ENCODE assay signal across 2 cellular contexts in genomic region chr4:13704761-13705160, GRCh38.
TF ChIP-seq lines count a peak whose summit lies in the region.

No MANE protein-coding gene starts in this region.

TF ChIP-seq in liver, 16 proteins besides CTCF, POLR2A, EP300 and RAD21 (continued from another document):
- TF ChIP-seq, protein P1, sequence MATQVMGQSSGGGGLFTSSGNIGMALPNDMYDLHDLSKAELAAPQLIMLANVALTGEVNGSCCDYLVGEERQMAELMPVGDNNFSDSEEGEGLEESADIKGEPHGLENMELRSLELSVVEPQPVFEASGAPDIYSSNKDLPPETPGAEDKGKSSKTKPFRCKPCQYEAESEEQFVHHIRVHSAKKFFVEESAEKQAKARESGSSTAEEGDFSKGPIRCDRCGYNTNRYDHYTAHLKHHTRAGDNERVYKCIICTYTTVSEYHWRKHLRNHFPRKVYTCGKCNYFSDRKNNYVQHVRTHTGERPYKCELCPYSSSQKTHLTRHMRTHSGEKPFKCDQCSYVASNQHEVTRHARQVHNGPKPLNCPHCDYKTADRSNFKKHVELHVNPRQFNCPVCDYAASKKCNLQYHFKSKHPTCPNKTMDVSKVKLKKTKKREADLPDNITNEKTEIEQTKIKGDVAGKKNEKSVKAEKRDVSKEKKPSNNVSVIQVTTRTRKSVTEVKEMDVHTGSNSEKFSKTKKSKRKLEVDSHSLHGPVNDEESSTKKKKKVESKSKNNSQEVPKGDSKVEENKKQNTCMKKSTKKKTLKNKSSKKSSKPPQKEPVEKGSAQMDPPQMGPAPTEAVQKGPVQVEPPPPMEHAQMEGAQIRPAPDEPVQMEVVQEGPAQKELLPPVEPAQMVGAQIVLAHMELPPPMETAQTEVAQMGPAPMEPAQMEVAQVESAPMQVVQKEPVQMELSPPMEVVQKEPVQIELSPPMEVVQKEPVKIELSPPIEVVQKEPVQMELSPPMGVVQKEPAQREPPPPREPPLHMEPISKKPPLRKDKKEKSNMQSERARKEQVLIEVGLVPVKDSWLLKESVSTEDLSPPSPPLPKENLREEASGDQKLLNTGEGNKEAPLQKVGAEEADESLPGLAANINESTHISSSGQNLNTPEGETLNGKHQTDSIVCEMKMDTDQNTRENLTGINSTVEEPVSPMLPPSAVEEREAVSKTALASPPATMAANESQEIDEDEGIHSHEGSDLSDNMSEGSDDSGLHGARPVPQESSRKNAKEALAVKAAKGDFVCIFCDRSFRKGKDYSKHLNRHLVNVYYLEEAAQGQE (IDR thresholded peaks at IDR 0.05) = no peak
- TF ChIP-seq NR2F2 (IDR thresholded peaks at IDR 0.05) (no peak), MAX (IDR thresholded peaks at IDR 0.05) (no peak), SP1 (IDR thresholded peaks at IDR 0.05) (no peak)

TF ChIP-seq in HepG2, 621 proteins besides CTCF, POLR2A, EP300 and RAD21 (continued from another document):
- no peak for TF ChIP-seq ATF5 (CRISPR knock-in tag; IDR thresholded peaks at IDR 0.05; ENCODE audit: low read depth)
- TF ChIP-seq NR2F2 (IDR thresholded peaks at IDR 0.05; ENCODE audit: borderline replicate concordance, low read depth) = no peak
- no peak for TF ChIP-seq ONECUT2 (CRISPR knock-in tag; IDR thresholded peaks at IDR 0.05)
- TF ChIP-seq PCBP1 (IDR thresholded peaks at IDR 0.05; ENCODE audit: borderline replicate concordance, low read depth, low read length) = no peak
- no peak for TF ChIP-seq ZNF563 (CRISPR knock-in tag; IDR thresholded peaks at IDR 0.05)
- TF ChIP-seq, protein P2, sequence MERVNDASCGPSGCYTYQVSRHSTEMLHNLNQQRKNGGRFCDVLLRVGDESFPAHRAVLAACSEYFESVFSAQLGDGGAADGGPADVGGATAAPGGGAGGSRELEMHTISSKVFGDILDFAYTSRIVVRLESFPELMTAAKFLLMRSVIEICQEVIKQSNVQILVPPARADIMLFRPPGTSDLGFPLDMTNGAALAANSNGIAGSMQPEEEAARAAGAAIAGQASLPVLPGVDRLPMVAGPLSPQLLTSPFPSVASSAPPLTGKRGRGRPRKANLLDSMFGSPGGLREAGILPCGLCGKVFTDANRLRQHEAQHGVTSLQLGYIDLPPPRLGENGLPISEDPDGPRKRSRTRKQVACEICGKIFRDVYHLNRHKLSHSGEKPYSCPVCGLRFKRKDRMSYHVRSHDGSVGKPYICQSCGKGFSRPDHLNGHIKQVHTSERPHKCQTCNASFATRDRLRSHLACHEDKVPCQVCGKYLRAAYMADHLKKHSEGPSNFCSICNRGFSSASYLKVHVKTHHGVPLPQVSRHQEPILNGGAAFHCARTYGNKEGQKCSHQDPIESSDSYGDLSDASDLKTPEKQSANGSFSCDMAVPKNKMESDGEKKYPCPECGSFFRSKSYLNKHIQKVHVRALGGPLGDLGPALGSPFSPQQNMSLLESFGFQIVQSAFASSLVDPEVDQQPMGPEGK (CRISPR knock-in tag; IDR thresholded peaks at IDR 0.05) = no peak
- TF ChIP-seq SIN3A (IDR thresholded peaks at IDR 0.05; ENCODE audit: borderline replicate concordance, low read depth, low read length) = no peak
TF ChIP-seq in HepG2: peak in this region for 0.
